In the genomic region with DNA sequence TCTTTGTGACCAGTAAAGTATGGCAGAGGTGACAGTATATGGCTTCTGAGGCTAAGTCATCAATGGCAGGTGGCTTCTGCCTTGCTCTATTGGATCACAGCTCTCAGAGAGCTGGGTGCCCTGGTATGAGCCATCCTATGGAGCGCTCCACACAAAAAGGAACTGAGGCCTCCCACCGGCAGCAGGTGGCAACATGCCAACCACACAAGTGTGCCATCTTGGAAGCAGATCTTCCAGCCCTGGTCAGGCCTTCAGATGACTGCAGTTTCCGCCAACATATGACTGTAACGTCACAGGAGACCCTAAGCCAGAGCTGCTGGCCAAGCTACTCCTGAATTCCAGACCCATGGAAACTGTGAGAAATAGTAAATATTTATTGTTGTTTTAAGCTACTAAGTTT, we compare ENCODE assay signal across 8 cellular contexts.
"Had no signal": no experiment of that assay in that cellular context is flagged by ENCODE, and none has a peak within 500 bp of the region (broad histone marks: within the 10 kb centered on the region; RNA-seq: fewer than 3 reads in every experiment).

No MANE protein-coding gene starts in this region.

- H3K4me3 ChIP-seq: GM23248, HAP-1 had no signal

- FAIRE-seq: HTR-8/SVneo had no signal

- DNase-seq: GM23248, GOT3, H7, HFFc6, IMR-90 had no signal

- ATAC-seq: HCT116 had no signal
